ENCODE assay signal across 1 cellular context in the genomic region with DNA sequence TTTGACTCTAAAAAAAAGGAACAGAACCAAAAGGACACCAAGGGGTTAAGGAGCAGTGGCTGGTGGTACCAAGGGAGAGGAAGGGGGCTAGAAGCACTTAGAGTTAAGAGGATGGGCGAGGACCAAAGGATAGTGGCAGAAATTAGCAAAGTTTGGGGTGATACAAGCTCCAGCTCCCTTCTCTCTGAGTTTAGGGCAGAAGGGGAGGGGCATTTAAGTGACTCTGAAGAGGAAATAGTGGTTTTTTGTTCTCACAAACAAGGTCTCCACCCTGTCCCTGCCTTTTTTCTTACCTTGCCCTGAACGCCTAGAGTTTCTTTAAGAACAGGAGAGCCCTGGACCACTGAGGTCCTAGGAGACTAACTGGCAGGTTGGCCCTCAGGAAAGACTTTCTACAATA.
TF ChIP-seq lines count a peak whose summit lies in the region.

No MANE protein-coding gene starts in this region.

TF ChIP-seq in GM12878, 131 proteins besides CTCF, POLR2A, EP300 and RAD21:
- 0 out of 2 replicates have a peak, but pooled peaks have one; percentile 25 for TF ChIP-seq RUNX3 (IDR thresholded peaks at IDR 0.05; ENCODE audit: low read length)
- TF ChIP-seq PML (IDR thresholded peaks at IDR 0.05; ENCODE audit: low read length): 0 out of 2 replicates have a peak, but pooled peaks have one; percentile 2
- no peak for TF ChIP-seq POLR2AphosphoS2 (IDR thresholded peaks at IDR 0.05; ENCODE audit: low read depth, low read length)
